In genomic region chr12:88132387-88132786, GRCh38 we compare ENCODE assay signal across 1 cellular context.
TF ChIP-seq lines count a peak whose summit lies in the region.

No MANE protein-coding gene starts in this region.

TF ChIP-seq in endothelial cell of umbilical vein, 7 proteins besides CTCF, POLR2A, EP300 and RAD21:
- TF ChIP-seq POLR2AphosphoS5 (IDR thresholded peaks at IDR 0.05; ENCODE audit: insufficient read depth, low read depth, low read length) (no peak), MYC (IDR thresholded peaks at IDR 0.05; ENCODE audit: low read depth, low read length) (no peak), EZH2 (IDR thresholded peaks at IDR 0.05; ENCODE audit: borderline replicate concordance, low read depth, low read length, severe bottlenecking) (no peak), JUN (IDR thresholded peaks at IDR 0.05; ENCODE audit: borderline replicate concordance, insufficient read depth, insufficient read length, low read depth) (no peak), GATA2 (IDR thresholded peaks at IDR 0.05; ENCODE audit: insufficient read depth, insufficient read length, low read depth, low read length) (no peak), FOS (IDR thresholded peaks at IDR 0.05; ENCODE audit: borderline replicate concordance, insufficient read depth, low read length) (no peak)
- TF ChIP-seq, protein P1, sequence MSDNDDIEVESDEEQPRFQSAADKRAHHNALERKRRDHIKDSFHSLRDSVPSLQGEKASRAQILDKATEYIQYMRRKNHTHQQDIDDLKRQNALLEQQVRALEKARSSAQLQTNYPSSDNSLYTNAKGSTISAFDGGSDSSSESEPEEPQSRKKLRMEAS (IDR thresholded peaks at IDR 0.05; ENCODE audit: insufficient read depth, insufficient read length): no peak
